8 cellular contexts compared by ENCODE assay signal in the genomic region with DNA sequence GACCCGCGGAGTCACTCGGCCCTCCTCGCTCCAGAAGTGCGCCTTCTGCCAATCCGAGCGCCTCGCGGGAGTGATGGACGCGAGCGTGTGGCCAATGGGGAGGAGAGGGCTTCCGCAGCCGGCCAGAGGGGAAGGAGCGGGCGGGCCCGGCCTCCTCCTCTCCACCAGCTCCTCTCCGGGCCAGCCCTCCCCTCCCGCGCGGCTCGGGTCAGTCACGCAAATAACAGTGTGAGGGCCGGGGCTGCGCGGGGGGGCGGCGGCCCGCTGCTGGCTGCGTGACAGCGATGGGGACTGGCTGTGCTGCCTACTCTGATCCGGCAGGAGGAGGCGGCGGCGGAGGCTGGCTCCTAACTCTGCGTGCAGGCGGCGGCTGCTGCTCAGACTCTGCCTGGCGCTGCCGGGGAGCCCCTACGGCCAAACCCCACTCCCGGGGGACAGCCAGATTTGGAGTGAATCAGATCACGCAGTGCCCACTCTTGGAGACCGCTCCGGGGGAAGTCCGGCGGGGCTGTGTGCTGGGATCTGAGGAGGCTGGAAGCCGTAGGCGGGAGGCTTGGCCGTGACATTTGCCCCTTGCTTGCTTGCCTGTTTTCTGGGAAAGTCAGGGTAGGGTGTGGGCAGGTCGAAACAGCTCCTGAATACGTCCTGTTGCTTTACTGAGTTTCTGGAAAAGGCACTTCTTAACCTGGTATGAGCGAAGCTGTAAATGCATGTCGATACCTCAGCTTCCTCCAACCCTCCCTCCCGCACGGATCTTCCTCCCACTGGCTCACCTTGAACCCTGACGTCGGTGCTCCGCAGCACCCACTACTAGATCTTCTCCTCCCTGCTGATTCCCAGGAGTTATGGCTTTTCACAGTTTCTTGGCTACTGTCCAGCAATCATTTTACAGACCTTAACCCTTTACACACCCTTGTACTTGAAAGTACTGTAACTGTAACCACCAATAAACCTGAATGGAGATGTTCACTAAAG.
DNase-seq lines count a peak whose midpoint lies in the region; ATAC-seq and TF ChIP-seq lines count a peak whose summit lies in the region.

No MANE protein-coding gene starts in this region.

- H3K27me3 Mint-ChIP-seq in activated T-helper 1 cell treated with anti-CD3 and anti-CD28 coated beads, Interleukin-12 subunit alpha, Interleukin-12 subunit beta, Interleukin-2, Interleukin-4 antibody, amounts not matched to agents 30 ng/mL and 10 ng/mL and 1 ng/mL, durations not matched to agents 14 hours and 24 hours and 36 hours (ENCODE audit: insufficient read depth), result no peaks in the 10 kb centered on the region
- peaks cover 17% of the 10 kb centered on the region for H3K27me3 Mint-ChIP-seq in nephron progenitor cell (ENCODE audit: low read depth, poor library complexity)

- DNase-seq in Caki2 (ENCODE audit: low read depth) (peak; percentile 100), NCI-H345 treated with DMSO at 0.1 percent for 48 hours (lab: John Stamatoyannopoulos, UW; ENCODE audit: unreplicated experiment) (peak; percentile 99), fibroblast of villous mesenchyme (ENCODE audit: low read depth) (peak; percentile 42), nephron progenitor cell (no peak), middle frontal gyrus (ENCODE audit: extremely low spot score, low spot score) (no peak)
- peak; percentile 96 for DNase-seq in activated T-helper 1 cell treated with anti-CD3 and anti-CD28 coated beads, Interleukin-12 subunit alpha, Interleukin-12 subunit beta, Interleukin-2, Interleukin-4 antibody, amounts not matched to agents 30 ng/mL and 10 ng/mL and 1 ng/mL, durations not matched to agents 14 hours and 24 hours and 36 hours (ENCODE audit: low spot score)

- TF ChIP-seq CTCF in fibroblast of villous mesenchyme (IDR thresholded peaks at IDR 0.05; ENCODE audit: insufficient read depth, low read depth, low read length) (peak; percentile 40), nephron progenitor cell (IDR thresholded peaks at IDR 0.05) (peak; percentile 24)

- peaks cover 29% of the 10 kb centered on the region for H3K4me1 Mint-ChIP-seq in activated T-helper 1 cell treated with anti-CD3 and anti-CD28 coated beads, Interleukin-12 subunit alpha, Interleukin-12 subunit beta, Interleukin-2, Interleukin-4 antibody, amounts not matched to agents 30 ng/mL and 10 ng/mL and 1 ng/mL, durations not matched to agents 14 hours and 24 hours and 36 hours (ENCODE audit: low read depth)
- peaks cover 26% of the 10 kb centered on the region for H3K4me1 Mint-ChIP-seq in nephron progenitor cell

- peak overlapping the region; percentile 86 for H3K4me3 ChIP-seq in fibroblast of villous mesenchyme (ENCODE audit: low read depth, low read length)

- intact Hi-C loops in activated T-helper 1 cell treated with anti-CD3 and anti-CD28 coated beads, Interleukin-12 subunit alpha, Interleukin-12 subunit beta, Interleukin-2, Interleukin-4 antibody, amounts not matched to agents 30 ng/mL and 10 ng/mL and 1 ng/mL, durations not matched to agents 14 hours and 24 hours and 36 hours (cut with micrococcal nuclease), result loop anchor here (1.0 to 10.0 kb wide), 19 partner anchors 16 to 609 kb away; a partner anchor contains a TSS

- in situ Hi-C loops in Caki2 (cut with HindIII; ENCODE audit: low pct_unique_long_range_greater_than_20kb, low sequenced_read_pairs), result no loop called here

- H3K36me3 Mint-ChIP-seq in activated T-helper 1 cell treated with anti-CD3 and anti-CD28 coated beads, Interleukin-12 subunit alpha, Interleukin-12 subunit beta, Interleukin-2, Interleukin-4 antibody, amounts not matched to agents 30 ng/mL and 10 ng/mL and 1 ng/mL, durations not matched to agents 14 hours and 24 hours and 36 hours (ENCODE audit: low read depth), result no peaks in the 10 kb centered on the region
- H3K36me3 Mint-ChIP-seq in nephron progenitor cell (ENCODE audit: low read depth), result no peaks in the 10 kb centered on the region

- H3K27ac Mint-ChIP-seq in activated T-helper 1 cell treated with anti-CD3 and anti-CD28 coated beads, Interleukin-12 subunit alpha, Interleukin-12 subunit beta, Interleukin-2, Interleukin-4 antibody, amounts not matched to agents 30 ng/mL and 10 ng/mL and 1 ng/mL, durations not matched to agents 14 hours and 24 hours and 36 hours, result peak overlapping the region; percentile 98
- H3K27ac Mint-ChIP-seq in nephron progenitor cell, result peak overlapping the region; percentile 94

- H3K9me3 Mint-ChIP-seq in activated T-helper 1 cell treated with anti-CD3 and anti-CD28 coated beads, Interleukin-12 subunit alpha, Interleukin-12 subunit beta, Interleukin-2, Interleukin-4 antibody, amounts not matched to agents 30 ng/mL and 10 ng/mL and 1 ng/mL, durations not matched to agents 14 hours and 24 hours and 36 hours, result peaks cover 3% of the 10 kb centered on the region
- peaks cover 16% of the 10 kb centered on the region for H3K9me3 Mint-ChIP-seq in nephron progenitor cell

- ATAC-seq in GM19023 (IDR thresholded peaks at IDR 0.05; ENCODE audit: unreplicated experiment) (peak; percentile 82), HG03095 (IDR thresholded peaks at IDR 0.05; ENCODE audit: unreplicated experiment) (peak; percentile 74)

- H3K4me3 Mint-ChIP-seq in activated T-helper 1 cell treated with anti-CD3 and anti-CD28 coated beads, Interleukin-12 subunit alpha, Interleukin-12 subunit beta, Interleukin-2, Interleukin-4 antibody, amounts not matched to agents 30 ng/mL and 10 ng/mL and 1 ng/mL, durations not matched to agents 14 hours and 24 hours and 36 hours, result peak overlapping the region; percentile 91
- peak overlapping the region; percentile 96 for H3K4me3 Mint-ChIP-seq in nephron progenitor cell

Comparison
In these comparisons a context has a peak if more than half of its experiments do, and no peak if none do; other contexts are left out.
1. DNase-seq: peak in Caki2 (single experiment), NCI-H345 treated with DMSO at 0.1 percent for 48 hours (single experiment), activated T-helper 1 cell treated with anti-CD3 and anti-CD28 coated beads, Interleukin-12 subunit alpha, Interleukin-12 subunit beta, Interleukin-2, Interleukin-4 antibody, amounts not matched to agents 30 ng/mL and 10 ng/mL and 1 ng/mL, durations not matched to agents 14 hours and 24 hours and 36 hours (single experiment) and fibroblast of villous mesenchyme (single experiment); none in nephron progenitor cell (single experiment) and middle frontal gyrus (single experiment).